In genomic region chr10:34864156-34865075, GRCh38 we compare ENCODE assay signal across 18 cellular contexts. TPM values are rescaled to one million over a fixed set of nuclear protein-coding genes. Genes with fewer than 3 reads are reported as not detected.
DNase-seq lines count a peak whose midpoint lies in the region; ATAC-seq, FAIRE-seq and TF ChIP-seq lines count a peak whose summit lies in the region.
"Had no signal": no experiment of that assay in that cellular context is flagged by ENCODE, and none has a peak within 500 bp of the region (broad histone marks: within the 10 kb centered on the region; RNA-seq: fewer than 3 reads in every experiment).

No MANE protein-coding gene starts in this region.

- peaks cover 23% of the 10 kb centered on the region for H3K4me1 Mint-ChIP-seq in nephron
- H3K4me1 Mint-ChIP-seq: activated T-helper 17 cell treated with anti-CD3 and anti-CD28 coated beads, Interleukin-2, amount 50 U/mL, for 72 hours; IgD-negative memory B cell had no signal

- TF ChIP-seq POLR2A in H1 (IDR thresholded peaks at IDR 0.05; ENCODE audit: control extremely low read depth in 1 of 2, low read depth in 2 of 2, low read length in 2 of 2) = no peak

- H2BK15ac ChIP-seq in H1 (ENCODE audit: low read length) = no peak overlapping the region

- WGBS in H1 (ENCODE audit: extremely low coverage in 1 of 2, insufficient coverage in 1 of 2, insufficient read length in 1 of 2, insufficient replicate concordance in 2 of 2, low coverage in 1 of 2, low lambda C conversion rate in 2 of 2, missing lambda C conversion rate in 1 of 2), 2 experiments = 77% methylated on average over 12 of the region's 12 CpGs; no CpG with 5 or more reads in 1 of the 2 experiments

- no peaks in the 10 kb centered on the region for H3F3A ChIP-seq in MM.1S (ENCODE audit: insufficient read depth, low read length)

- POLR2A ChIA-PET in H1 (lab: Charles Lee; ENCODE audit: partially characterized antibody) = no interaction called here

- H3K23ac ChIP-seq in H1 (ENCODE audit: insufficient read length) = no peak overlapping the region

- H2BK5ac ChIP-seq in H1 (ENCODE audit: low read depth, low read length) = no peak overlapping the region

- H3K36me3 ChIP-seq in MM.1S (replicated peaks; ENCODE audit: insufficient read depth, low read length) (no peaks in the 10 kb centered on the region), H1 (ENCODE audit: control insufficient read depth in 2 of 4, insufficient read depth in 4 of 4, low read length in 3 of 4) (no peaks in the 10 kb centered on the region), ascending aorta (no peaks in the 10 kb centered on the region)
- H3K36me3 ChIP-seq: WERI-Rb-1 had no signal

- no peak for ATAC-seq in GM21423 (IDR thresholded peaks at IDR 0.05; ENCODE audit: unreplicated experiment)
- no peak for ATAC-seq in HG02588 (IDR thresholded peaks at IDR 0.05; ENCODE audit: unreplicated experiment)
- ATAC-seq: activated CD8-positive, alpha-beta T cell treated with anti-CD3 and anti-CD28 coated beads, Interleukin-2, amount 10 ng/mL, durations not matched to agents 7 days and 5 days; activated T-helper 17 cell treated with anti-CD3 and anti-CD28 coated beads, Interleukin-2, amount 50 U/mL, for 72 hours; left lobe of liver; naive thymus-derived CD4-positive, alpha-beta T cell; Panc1 had no signal

- peak; percentile 57 for FAIRE-seq in GM19239 (lab: Jason Lieb, UNC)
- FAIRE-seq in H1 (lab: Jason Lieb, UNC) = no peak

- peak overlapping the region; percentile 42 for H2AFZ ChIP-seq in MM.1S (ENCODE audit: low read length)
- H2AFZ ChIP-seq in H1 (ENCODE audit: low read length) = peak overlapping the region; percentile 34; the same call in 1 of the 2 replicates

- H3K18ac ChIP-seq in H1 (ENCODE audit: extremely low read depth, low read length) = no peak overlapping the region

- no peak for DNase-seq in GM19239 (ENCODE audit: insufficient read length, low spot score)
- peak; percentile 35 for DNase-seq in MM.1S
- no peak for DNase-seq in H1 (ENCODE audit: low read depth in 1 of 2, low spot score in 2 of 2)
- no peak for DNase-seq in MV-4-11 (lab: John Stamatoyannopoulos, UW)
- no peak for DNase-seq in ascending aorta (ENCODE audit: low spot score in 2 of 2)
- DNase-seq: activated CD8-positive, alpha-beta T cell treated with anti-CD3 and anti-CD28 coated beads, Interleukin-2, amount 10 ng/mL, durations not matched to agents 7 days and 5 days; Caco-2; naive thymus-derived CD4-positive, alpha-beta T cell; NCI-H1105; WERI-Rb-1 had no signal

- no peak overlapping the region for H3K4ac ChIP-seq in H1 (replicated peaks; ENCODE audit: insufficient read length, low read depth, low read length)

- no peaks in the 10 kb centered on the region for H3K9me2 ChIP-seq in MM.1S (replicated peaks; ENCODE audit: insufficient read depth, low read length)

- peak overlapping the region; percentile 51; the same call in 1 of the 2 replicates for H3K27ac ChIP-seq in MM.1S (ENCODE audit: low read length)
- H3K27ac ChIP-seq in H1 (ENCODE audit: low read depth, low read length) = no peak overlapping the region
- H3K27ac ChIP-seq in ascending aorta = no peak overlapping the region
- H3K27ac ChIP-seq: WERI-Rb-1 had no signal

- peak overlapping the region; percentile 35 to 81 (median 80) for H3K27ac Mint-ChIP-seq in nephron
- H3K27ac Mint-ChIP-seq: activated CD8-positive, alpha-beta T cell treated with anti-CD3 and anti-CD28 coated beads, Interleukin-2, amount 10 ng/mL, durations not matched to agents 7 days and 5 days; activated T-helper 17 cell treated with anti-CD3 and anti-CD28 coated beads, Interleukin-2, amount 50 U/mL, for 72 hours; dendritic cell treated with granulocyte-macrophage colony-stimulating factor and Interleukin-4, amounts not matched to agents 40 ng/mL and 50 ng/mL, for 4 days; IgD-negative memory B cell; naive thymus-derived CD4-positive, alpha-beta T cell had no signal

- H3K4me3 Mint-ChIP-seq in nephron = peak overlapping the region in 2 of 3 experiments; percentile 12 to 29
- H3K4me3 Mint-ChIP-seq: activated CD8-positive, alpha-beta T cell treated with anti-CD3 and anti-CD28 coated beads, Interleukin-2, amount 10 ng/mL, durations not matched to agents 7 days and 5 days; activated T-helper 17 cell treated with anti-CD3 and anti-CD28 coated beads, Interleukin-2, amount 50 U/mL, for 72 hours; dendritic cell treated with granulocyte-macrophage colony-stimulating factor and Interleukin-4, amounts not matched to agents 40 ng/mL and 50 ng/mL, for 4 days; IgD-negative memory B cell; naive thymus-derived CD4-positive, alpha-beta T cell had no signal

- H4K5ac ChIP-seq in H1 (ENCODE audit: insufficient read length, low read depth, low read length) = no peak overlapping the region

- H4K20me1 ChIP-seq in MM.1S (ENCODE audit: insufficient read depth, low read length) (no peaks in the 10 kb centered on the region), H1 (replicated peaks in 1 of 2; ENCODE audit: control insufficient read depth in 1 of 2, insufficient read depth in 2 of 2, low read length in 2 of 2) (no peaks in the 10 kb centered on the region)

- peak overlapping the region; percentile 20; the same call in 1 of the 2 replicates for H3K9ac ChIP-seq in MM.1S (ENCODE audit: low read length)
- no peak overlapping the region for H3K9ac ChIP-seq in H1 (replicated peaks in 1 of 4; ENCODE audit: extremely low read depth in 1 of 4, low read depth in 3 of 4, low read length in 3 of 4)

- H2BK12ac ChIP-seq in H1 (ENCODE audit: low read depth, low read length) = no peak overlapping the region

- H3K79me2 ChIP-seq in MM.1S (ENCODE audit: low read length) (no peaks in the 10 kb centered on the region), H1 (ENCODE audit: control insufficient read depth in 1 of 2, insufficient read depth in 2 of 2, low read length in 2 of 2) (no peaks in the 10 kb centered on the region)

- intact Hi-C loops in ascending aorta (cut with DNase I) = no loop called here

- H2AK5ac ChIP-seq in H1 (ENCODE audit: low read depth, low read length) = no peak overlapping the region

- no peaks in the 10 kb centered on the region for H3K27me3 Mint-ChIP-seq in nephron (ENCODE audit: low read depth)
- H3K27me3 Mint-ChIP-seq: dendritic cell treated with granulocyte-macrophage colony-stimulating factor and Interleukin-4, amounts not matched to agents 40 ng/mL and 50 ng/mL, for 4 days had no signal

- no peak overlapping the region for H2BK20ac ChIP-seq in H1 (ENCODE audit: low read length)

- no peaks in the 10 kb centered on the region for H3K79me1 ChIP-seq in H1 (ENCODE audit: low read depth, low read length)

- H3K23me2 ChIP-seq in H1 (ENCODE audit: low read depth, low read length) = no peaks in the 10 kb centered on the region

- H2BK120ac ChIP-seq in H1 (replicated peaks; ENCODE audit: low read depth, low read length) = no peak overlapping the region

- no peaks in the 10 kb centered on the region for H3K27me3 ChIP-seq in MM.1S (replicated peaks; ENCODE audit: insufficient read depth, low read length)
- H3K27me3 ChIP-seq in H1 (replicated peaks in 1 of 4; ENCODE audit: control insufficient read depth in 3 of 4, extremely low read depth in 1 of 4, insufficient read depth in 3 of 4, low read length in 3 of 4) = no peaks in the 10 kb centered on the region
- no peaks in the 10 kb centered on the region for H3K27me3 ChIP-seq in ascending aorta

- H3K4me1 ChIP-seq in MM.1S (ENCODE audit: low read length) (peaks cover 13% of the 10 kb centered on the region; the same call in 1 of the 2 replicates), H1 (replicated peaks in 1 of 4; ENCODE audit: control insufficient read depth in 3 of 4, insufficient read depth in 4 of 4, low read length in 3 of 4) (peaks cover 4 to 10% (median 4%) of the 10 kb centered on the region in 4 experiments), ascending aorta (no peaks in the 10 kb centered on the region)
- H3K4me1 ChIP-seq: Caco-2 had no signal

- CTCF ChIA-PET in H1 (lab: Charles Lee; ENCODE audit: partially characterized antibody) = interaction anchor here (1.0 to 1.3 kb wide), 3 partner anchors 10 to 73 kb away, joined by 3 to 5 read pairs (median 4); no protein-coding TSS in a partner anchor

- H3K14ac ChIP-seq in H1 (ENCODE audit: insufficient read length) = no peak overlapping the region

- H3K4me2 ChIP-seq in MM.1S (ENCODE audit: low read depth, low read length) = peak overlapping the region; percentile 82
- H3K4me2 ChIP-seq in H1 (ENCODE audit: insufficient read depth in 1 of 2, low read depth in 2 of 2, low read length in 2 of 2) = no peak overlapping the region

- H3K4me3 ChIP-seq in MM.1S (ENCODE audit: low read length) (peak overlapping the region; percentile 36), H1 (ENCODE audit: extremely low read depth in 1 of 4, insufficient read depth in 2 of 4, low read depth in 3 of 4, low read length in 4 of 4) (no peak overlapping the region), ascending aorta (no peak overlapping the region)

- no peak for TF ChIP-seq CTCF in MM.1S (IDR thresholded peaks at IDR 0.05; ENCODE audit: low read length)
- TF ChIP-seq CTCF in H1 (IDR thresholded peaks at IDR 0.05; ENCODE audit: control extremely low read depth in 1 of 3, insufficient read depth in 1 of 3, low read depth in 1 of 3, low read length in 3 of 3) = no peak
- TF ChIP-seq CTCF in nephron (IDR thresholded peaks at IDR 0.05; ENCODE audit: unreplicated experiment in 3 of 3) = no peak
- TF ChIP-seq CTCF in ascending aorta (IDR thresholded peaks at IDR 0.05) = no peak

- TF ChIP-seq EP300 in H1 (IDR thresholded peaks at IDR 0.05; ENCODE audit: borderline replicate concordance in 1 of 2, low read depth in 2 of 2, low read length in 2 of 2) = no peak

- no peak overlapping the region for H4K91ac ChIP-seq in H1 (replicated peaks; ENCODE audit: insufficient read length, low read length)

- no peak overlapping the region for H4K8ac ChIP-seq in H1 (ENCODE audit: extremely low read depth, insufficient read depth, low read length)

- peaks cover 3% of the 10 kb centered on the region for H3K9me3 Mint-ChIP-seq in nephron
- H3K9me3 Mint-ChIP-seq: activated T-helper 17 cell treated with anti-CD3 and anti-CD28 coated beads, Interleukin-2, amount 50 U/mL, for 72 hours; dendritic cell treated with granulocyte-macrophage colony-stimulating factor and Interleukin-4, amounts not matched to agents 40 ng/mL and 50 ng/mL, for 4 days; IgD-negative memory B cell had no signal

- TF ChIP-seq RAD21 in H1 (IDR thresholded peaks at IDR 0.05 in 1 of 2, conservative IDR thresholded peaks at IDR 0.05 in 1 of 2; ENCODE audit: low read depth in 2 of 2, low read length in 2 of 2) = no peak

- H3K36me3 Mint-ChIP-seq in nephron (ENCODE audit: low read depth) = no peaks in the 10 kb centered on the region
- H3K36me3 Mint-ChIP-seq: IgD-negative memory B cell; naive thymus-derived CD4-positive, alpha-beta T cell had no signal

- H3K56ac ChIP-seq in H1 (replicated peaks; ENCODE audit: insufficient read length, low read depth, low read length) = no peak overlapping the region

- no peaks in the 10 kb centered on the region for H3K9me3 ChIP-seq in MM.1S (replicated peaks; ENCODE audit: insufficient read depth, low read length)
- H3K9me3 ChIP-seq in H1 (ENCODE audit: insufficient read depth in 2 of 2, low read depth in 1 of 2, low read length in 1 of 2) = no peaks in the 10 kb centered on the region
- no peaks in the 10 kb centered on the region for H3K9me3 ChIP-seq in ascending aorta
- H3K9me3 ChIP-seq: Caco-2 had no signal

RNA-seq across cellular contexts. Expression of gene PARD3, which starts 49.3 kb away (rescaled TPM):
- 47.9 and 49.1 TPM in 2 replicates for total RNA-seq in H1 (2021; fragmentation: NEBNext Ultra II Directional; extraction: Animal tissue kit (Norgen Biotek cat#: 25700))
- polyA plus RNA-seq in H1 (2011; rRNA removed) = 14.3 and 19.7 TPM in 2 replicates
- 27.5 TPM for polyA plus RNA-seq in H1 (2011; cell fraction: cytosol; rRNA removed)
- polyA plus RNA-seq in H1 (2011; cell fraction: nucleus; rRNA removed) = 25.6 TPM
- 32.4 to 53.5 TPM (median 36.9 TPM) in 4 replicates for polyA plus RNA-seq in H1 (2012, experiment 1 of 2)
- polyA plus RNA-seq in H1 (2012, experiment 2 of 2) = 3.6 TPM
- 38.8 TPM for polyA plus RNA-seq in H1 (2013, experiment 1 of 2)
- 39.8 TPM for polyA plus RNA-seq in H1 (2013, experiment 2 of 2)
- 74.4 and 97.7 TPM in 2 replicates for polyA minus RNA-seq in H1 (2011; rRNA and poly(A)+ RNA removed)
- 31.5 TPM for polyA minus RNA-seq in H1 (2011; cell fraction: cytosol; rRNA and poly(A)+ RNA removed)
- polyA minus RNA-seq in H1 (2011; cell fraction: nucleus; rRNA and poly(A)+ RNA removed) = 93.5 TPM
- 37.5 TPM for total RNA-seq in ascending aorta
- polyA plus RNA-seq: IgD-negative memory B cell had no signal
